In genomic region chr6:2028457-2029038, GRCh38 we compare ENCODE assay signal across 8 cellular contexts.
A peak's percentile ranks its signal among the peaks of the same experiment; 100 is the strongest.
DNase-seq lines count a peak whose midpoint lies in the region; ATAC-seq, FAIRE-seq and TF ChIP-seq lines count a peak whose summit lies in the region.

No MANE protein-coding gene starts in this region.

- no peaks in the 10 kb centered on the region for H3K9me3 ChIP-seq in MG63

- no peak for TF ChIP-seq POLR2A in NB4 (IDR thresholded peaks at IDR 0.05; ENCODE audit: extremely low read depth, insufficient read length)

- TF ChIP-seq CTCF in NB4 (IDR thresholded peaks at IDR 0.05; ENCODE audit: low read depth, low read length) = no peak

- peak; percentile 71 for DNase-seq in GDM1 (lab: John Stamatoyannopoulos, UW)
- DNase-seq in NB4 (ENCODE audit: low read depth) = peak; percentile 50
- peak; percentile 93 for DNase-seq in dermis blood vessel endothelial cell
- no peak for DNase-seq in HTR-8/SVneo (ENCODE audit: insufficient read length, low spot score)
- no peak for DNase-seq in left lobe of liver (ENCODE audit: low spot score)
- DNase-seq in MG63 = no peak
- DNase-seq in AG20443 (ENCODE audit: low spot score) = no peak

- H3K27me3 ChIP-seq in MG63 = no peaks in the 10 kb centered on the region

- H3K4me3 ChIP-seq in NB4 (ENCODE audit: low read depth, low read length) = no peak overlapping the region
- no peak overlapping the region for H3K4me3 ChIP-seq in MG63

- H3K36me3 ChIP-seq in MG63 = no peaks in the 10 kb centered on the region

- no peak for FAIRE-seq in HTR-8/SVneo (lab: Jason Lieb, UNC)

- ATAC-seq in GM21515 (IDR thresholded peaks at IDR 0.05; ENCODE audit: unreplicated experiment) (peak; percentile 73), left lobe of liver (no peak)

Comparison
In these comparisons a context has a peak if more than half of its experiments do, and no peak if none do; other contexts are left out.
1. DNase-seq: peak in GDM1 (single experiment), NB4 (single experiment) and dermis blood vessel endothelial cell (single experiment); none in HTR-8/SVneo (single experiment), left lobe of liver (single experiment), MG63 (single experiment) and AG20443 (single experiment).